1 cellular context compared by ENCODE assay signal in genomic region chr3:6113338-6113737, GRCh38.
TF ChIP-seq lines count a peak whose summit lies in the region.

No MANE protein-coding gene starts in this region.

TF ChIP-seq in HepG2, 621 proteins besides CTCF, POLR2A, EP300 and RAD21 (continued from another document):
- TF ChIP-seq ZNF609 (CRISPR knock-in tag; IDR thresholded peaks at IDR 0.05; ENCODE audit: borderline replicate concordance): no peak
- no peak for TF ChIP-seq SATB2 (CRISPR knock-in tag; IDR thresholded peaks at IDR 0.05)
- no peak for TF ChIP-seq ZNF160 (CRISPR knock-in tag; IDR thresholded peaks at IDR 0.05)
